ENCODE assay signal across 10 cellular contexts in genomic region chrX:48466696-48467095, GRCh38. TPM values are rescaled to one million over a fixed set of nuclear protein-coding genes. Genes with fewer than 3 reads are reported as not detected.
DNase-seq lines count a peak whose midpoint lies in the region; ATAC-seq and TF ChIP-seq lines count a peak whose summit lies in the region.
"Had no signal": no experiment of that assay in that cellular context is flagged by ENCODE, and none has a peak within 500 bp of the region (broad histone marks: within the 10 kb centered on the region; RNA-seq: fewer than 3 reads in every experiment).

No MANE protein-coding gene starts in this region.

- intact Hi-C loops in vagina (cut with DNase I), result no loop called here

- ATAC-seq in activated CD8-positive, alpha-beta memory T cell treated with anti-CD3 and anti-CD28 coated beads, Interleukin-2, amount 10 ng/mL, durations not matched to agents 7 days and 5 days, result no peak
- ATAC-seq in HG03460 (IDR thresholded peaks at IDR 0.05; ENCODE audit: unreplicated experiment), result no peak

- H3K27ac Mint-ChIP-seq in activated CD8-positive, alpha-beta memory T cell treated with anti-CD3 and anti-CD28 coated beads, Interleukin-2, amount 10 ng/mL, durations not matched to agents 7 days and 5 days, result no peak overlapping the region

- peak; percentile 20 for DNase-seq in activated naive CD4-positive, alpha-beta T cell treated with Interleukin-2 at 50 U/mL for 16 hours
- no peak for DNase-seq in activated naive CD4-positive, alpha-beta T cell (lab: John Stamatoyannopoulos, UW)
- DNase-seq in activated CD8-positive, alpha-beta memory T cell treated with anti-CD3 and anti-CD28 coated beads, Interleukin-2, amount 10 ng/mL, durations not matched to agents 7 days and 5 days, result no peak
- DNase-seq in iPS-NIHi11 (ENCODE audit: low spot score), result peak; percentile 64
- DNase-seq in vagina (ENCODE audit: extremely low spot score in 2 of 2), result no peak
- DNase-seq in DMS53 (lab: John Stamatoyannopoulos, UW), result no peak
- DNase-seq in HCEC 1CT, result no peak
- DNase-seq: C1 segment of cervical spinal cord, hypothalamus had no signal

- TF ChIP-seq POLR2A in vagina (IDR thresholded peaks at IDR 0.05), result no peak

- no peaks in the 10 kb centered on the region for H3K36me3 ChIP-seq in vagina

- H3K4me1 ChIP-seq in vagina, result no peaks in the 10 kb centered on the region

- H3K27ac ChIP-seq in vagina, result peak overlapping the region; percentile 53

- no peaks in the 10 kb centered on the region for H3K9me3 Mint-ChIP-seq in activated CD8-positive, alpha-beta memory T cell treated with anti-CD3 and anti-CD28 coated beads, Interleukin-2, amount 10 ng/mL, durations not matched to agents 7 days and 5 days (ENCODE audit: low read depth)

- no peaks in the 10 kb centered on the region for H3K27me3 ChIP-seq in vagina

- H3K36me3 Mint-ChIP-seq in activated CD8-positive, alpha-beta memory T cell treated with anti-CD3 and anti-CD28 coated beads, Interleukin-2, amount 10 ng/mL, durations not matched to agents 7 days and 5 days, result peaks cover 33% of the 10 kb centered on the region

- peak overlapping the region; percentile 41 for H3K4me3 Mint-ChIP-seq in activated CD8-positive, alpha-beta memory T cell treated with anti-CD3 and anti-CD28 coated beads, Interleukin-2, amount 10 ng/mL, durations not matched to agents 7 days and 5 days

- CTCF ChIA-PET in activated CD8-positive, alpha-beta memory T cell treated with anti-CD3 and anti-CD28 coated beads, Interleukin-2, amount 10 ng/mL, durations not matched to agents 7 days and 5 days (lab: Charles Lee), result interaction anchor here (0.9 to 1.7 kb wide), 2 partner anchors 8 to 383 kb away, joined by 3 to 4 read pairs; no protein-coding TSS in a partner anchor

- no peaks in the 10 kb centered on the region for H3K9me3 ChIP-seq in vagina

- TF ChIP-seq CTCF in vagina (IDR thresholded peaks at IDR 0.05), result no peak

- H3K4me1 Mint-ChIP-seq in activated CD8-positive, alpha-beta memory T cell treated with anti-CD3 and anti-CD28 coated beads, Interleukin-2, amount 10 ng/mL, durations not matched to agents 7 days and 5 days, result peaks cover 47% of the 10 kb centered on the region

- H3K4me3 ChIP-seq in vagina, result no peak overlapping the region

- no peaks in the 10 kb centered on the region for H3K27me3 Mint-ChIP-seq in activated CD8-positive, alpha-beta memory T cell treated with anti-CD3 and anti-CD28 coated beads, Interleukin-2, amount 10 ng/mL, durations not matched to agents 7 days and 5 days

RNA-seq across cellular contexts. Expression of gene SLC38A5, which starts 3.4 kb away (rescaled TPM):
- 100 to 1,000 TPM in 1 of 2 experiments, 10 to 100 TPM in 1; 93.9 to 123 TPM for total RNA-seq in activated CD8-positive, alpha-beta memory T cell treated with anti-CD3 and anti-CD28 coated beads, Interleukin-2, amount 10 ng/mL, durations not matched to agents 7 days and 5 days
- 15.5 TPM for total RNA-seq in vagina

RNA-seq across cellular contexts. Expression of gene FTSJ1, which starts 9.3 kb away (rescaled TPM):
- total RNA-seq in activated CD8-positive, alpha-beta memory T cell treated with anti-CD3 and anti-CD28 coated beads, Interleukin-2, amount 10 ng/mL, durations not matched to agents 7 days and 5 days, result 10 to 100 TPM; 72.7 to 75.4 TPM
- total RNA-seq in vagina, result 31.7 TPM

RNA-seq across cellular contexts. Expression of gene PORCN, which starts 42.1 kb away (rescaled TPM):
- 10 to 100 TPM; 22.4 to 25.7 TPM for total RNA-seq in activated CD8-positive, alpha-beta memory T cell treated with anti-CD3 and anti-CD28 coated beads, Interleukin-2, amount 10 ng/mL, durations not matched to agents 7 days and 5 days
- 15.7 TPM for total RNA-seq in vagina

RNA-seq across cellular contexts. Expression of gene EBP, which starts 54.9 kb away (rescaled TPM):
- total RNA-seq in activated CD8-positive, alpha-beta memory T cell treated with anti-CD3 and anti-CD28 coated beads, Interleukin-2, amount 10 ng/mL, durations not matched to agents 7 days and 5 days, result 100 to 1,000 TPM; 359 to 395 TPM
- total RNA-seq in vagina, result 55.2 TPM

RNA-seq across cellular contexts. Expression of gene SSX4B, which starts 54.9 kb away (rescaled TPM):
- total RNA-seq in activated CD8-positive, alpha-beta memory T cell treated with anti-CD3 and anti-CD28 coated beads, Interleukin-2, amount 10 ng/mL, durations not matched to agents 7 days and 5 days, result not detected
- not detected for total RNA-seq in vagina

Comparison
In these comparisons a context has a peak if more than half of its experiments do, and no peak if none do; other contexts are left out.
1. DNase-seq: peak in activated naive CD4-positive, alpha-beta T cell treated with Interleukin-2 at 50 U/mL for 16 hours (single experiment) and iPS-NIHi11 (single experiment); none in activated naive CD4-positive, alpha-beta T cell (0 of 4), activated CD8-positive, alpha-beta memory T cell treated with anti-CD3 and anti-CD28 coated beads, Interleukin-2, amount 10 ng/mL, durations not matched to agents 7 days and 5 days (single experiment), vagina (0 of 2), DMS53 (single experiment) and HCEC 1CT (single experiment).